In the genomic region with DNA sequence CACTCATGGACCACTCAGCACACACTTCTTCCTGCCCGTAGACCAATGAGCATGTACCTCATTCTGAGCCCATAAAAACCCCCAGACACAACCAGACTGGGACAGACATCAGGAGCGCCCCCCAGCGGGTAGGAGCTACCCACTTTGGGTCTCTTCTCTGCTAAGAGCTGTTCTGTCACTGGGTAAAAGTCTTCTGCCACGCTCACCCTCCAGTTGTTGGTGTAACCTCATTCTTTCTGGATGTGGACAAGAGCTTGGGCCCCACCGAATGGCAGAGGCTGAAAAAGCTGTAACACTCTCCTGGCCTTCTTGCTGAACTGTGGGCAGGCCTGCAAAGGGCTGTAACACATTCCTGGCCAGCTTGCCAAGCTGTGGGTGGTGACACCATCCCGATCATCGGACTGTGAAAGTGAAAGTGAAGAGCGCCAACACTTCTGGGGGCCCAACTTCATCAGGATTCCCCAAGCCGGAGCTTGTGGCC, we compare ENCODE assay signal across 12 cellular contexts.
DNase-seq lines count a peak whose midpoint lies in the region; ATAC-seq, FAIRE-seq and TF ChIP-seq lines count a peak whose summit lies in the region.
"Had no signal": no experiment of that assay in that cellular context is flagged by ENCODE, and none has a peak within 500 bp of the region (broad histone marks: within the 10 kb centered on the region; RNA-seq: fewer than 3 reads in every experiment).

No MANE protein-coding gene starts in this region.

- POLR2A ChIA-PET in GM12878 (lab: Charles Lee), result no interaction called here

- DNase-seq in GM12865 (ENCODE audit: low read depth) (peak; percentile 3), NCI-H460 (ENCODE audit: extremely low read depth, low read depth) (peak; percentile 36), GM12878 (ENCODE audit: low read depth, low spot score) (no peak), psoas muscle (peak; percentile 20 to 41), T-helper 17 cell (no peak), upper lobe of left lung (no peak), activated T-cell treated with anti-CD3 and anti-CD28 coated beads for 4 hours (no peak)
- DNase-seq in activated CD8-positive, alpha-beta memory T cell treated with anti-CD3 and anti-CD28 coated beads, Interleukin-2, amount 50 U/mL, for 48 hours, result no peak
- DNase-seq: activated CD4-positive, alpha-beta T cell treated with anti-CD3 and anti-CD28 coated beads for 4 hours; COR-L47; NCI-H187 treated with DMSO at 0.1 percent for 48 hours had no signal

- H3K4me1 ChIP-seq in GM12878 (ENCODE audit: control insufficient read depth, insufficient read depth, low read length) (no peaks in the 10 kb centered on the region), psoas muscle (no peaks in the 10 kb centered on the region), upper lobe of left lung (no peaks in the 10 kb centered on the region)

- intact Hi-C loops in GM12878 (cut with micrococcal nuclease; ENCODE audit: unreplicated experiment), result no loop called here
- intact Hi-C loops in psoas muscle (cut with DNase I), result no loop called here

- H3K9ac ChIP-seq in GM12878 (ENCODE audit: control insufficient read depth, insufficient read depth, low read length), result no peak overlapping the region

- H2AFZ ChIP-seq in GM12878 (ENCODE audit: control insufficient read depth, low read depth, low read length), result no peak overlapping the region

- no peaks in the 10 kb centered on the region for H3K4me1 Mint-ChIP-seq in T-helper 17 cell

- 31% methylated on average over 8 of the region's 9 CpGs for WGBS in GM12878 (ENCODE audit: insufficient coverage, insufficient replicate concordance, low lambda C conversion rate, missing lambda C conversion rate)
- 52 to 67% (median 54%) methylated on average over 9 of the region's 9 CpGs for WGBS in psoas muscle, 3 donors
- 76 to 89% methylated on average over 9 of the region's 9 CpGs for WGBS in upper lobe of left lung, 2 donors

- H3K4me3 ChIP-seq in GM12865 (ENCODE audit: low read depth, low read length) (no peak overlapping the region), GM12878 (no peak overlapping the region), psoas muscle (peak overlapping the region; percentile 59), upper lobe of left lung (no peak overlapping the region)

- H3K27me3 Mint-ChIP-seq in T-helper 17 cell, result no peaks in the 10 kb centered on the region

- TF ChIP-seq CTCF in GM12865 (IDR thresholded peaks at IDR 0.05; ENCODE audit: insufficient read depth, low read depth, low read length, missing control alignments) (no peak), GM12878 (IDR thresholded peaks at IDR 0.05 in 2 of 3, conservative IDR thresholded peaks at IDR 0.05 in 1 of 3; ENCODE audit: control insufficient read depth in 2 of 3, extremely low read depth in 1 of 3, insufficient read depth in 1 of 3, low read depth in 3 of 3, low read length in 3 of 3) (0 out of 6 replicates have a peak, but pooled peaks of 1 of the 3 experiments have one; percentile 5), psoas muscle (IDR thresholded peaks at IDR 0.05) (no peak), upper lobe of left lung (IDR thresholded peaks at IDR 0.05) (no peak)

- no peak overlapping the region for H3K4me2 ChIP-seq in GM12878 (ENCODE audit: control insufficient read depth, insufficient read depth)

- RAD21 ChIA-PET in GM12878 (lab: Charles Lee; ENCODE audit: unreplicated experiment), result interaction anchor here (0.5 kb wide), 1 partner anchor 38 kb away, joined by 3 read pairs; no protein-coding TSS in a partner anchor

- SMC1A ChIA-PET in GM12878 (lab: Charles Lee; ENCODE audit: uncharacterized antibody, unreplicated experiment), result interaction anchor here (0.7 kb wide), 1 partner anchor 309 kb away, joined by 3 read pairs; no protein-coding TSS in a partner anchor

- FAIRE-seq in GM12878 (lab: Jason Lieb, UNC), result no peak

- no peaks in the 10 kb centered on the region for H3K36me3 ChIP-seq in GM12878 (ENCODE audit: control insufficient read depth in 2 of 2, insufficient read depth in 2 of 2, low read length in 1 of 2)
- H3K36me3 ChIP-seq in psoas muscle (ENCODE audit: insufficient read depth in 1 of 2, low read depth in 1 of 2), result no peaks in the 10 kb centered on the region
- no peaks in the 10 kb centered on the region for H3K36me3 ChIP-seq in upper lobe of left lung

- TF ChIP-seq POLR2A in GM12878 (IDR thresholded peaks at IDR 0.05; ENCODE audit: low read depth, low read length) (no peak), upper lobe of left lung (IDR thresholded peaks at IDR 0.05) (no peak)

- no peaks in the 10 kb centered on the region for H3K27me3 ChIP-seq in GM12878 (replicated peaks in 1 of 2; ENCODE audit: control insufficient read depth in 2 of 2, insufficient read depth in 2 of 2, low read length in 1 of 2)
- no peaks in the 10 kb centered on the region for H3K27me3 ChIP-seq in psoas muscle (ENCODE audit: insufficient read depth in 3 of 3, low read length in 2 of 3)
- H3K27me3 ChIP-seq in upper lobe of left lung, result no peaks in the 10 kb centered on the region

- H4K20me1 ChIP-seq in GM12878 (ENCODE audit: control insufficient read depth, insufficient read depth), result no peaks in the 10 kb centered on the region

- no peak overlapping the region for H3K27ac Mint-ChIP-seq in T-helper 17 cell

- no peak overlapping the region for H3K4me3 Mint-ChIP-seq in T-helper 17 cell

- no peak overlapping the region for H3K27ac ChIP-seq in GM12878 (ENCODE audit: control insufficient read depth, insufficient read depth)
- no peak overlapping the region for H3K27ac ChIP-seq in psoas muscle
- H3K27ac ChIP-seq in upper lobe of left lung, result no peak overlapping the region
- H3K27ac ChIP-seq: epithelial cell of prostate had no signal

- no TSS peak for BruUV-seq in GM12878 (replicated peaks; lab: Mats Ljungman, UMichigan)

- ATAC-seq in GM12878, result peak; percentile 80
- ATAC-seq in psoas muscle, result peak; percentile 72 to 84 (median 78)
- no peak for ATAC-seq in T-helper 17 cell
- no peak for ATAC-seq in upper lobe of left lung (ENCODE audit: low FRiP score in 2 of 2)

- no peaks in the 10 kb centered on the region for H3K36me3 Mint-ChIP-seq in T-helper 17 cell (ENCODE audit: low read depth)

- no peak for TF ChIP-seq RAD21 in GM12878 (IDR thresholded peaks at IDR 0.05; ENCODE audit: insufficient read depth, low read depth, low read length)

- H3K9me3 ChIP-seq in GM12878 (replicated peaks; ENCODE audit: control insufficient read depth, insufficient read depth, low read length) (no peaks in the 10 kb centered on the region), psoas muscle (no peaks in the 10 kb centered on the region), T-helper 17 cell (ENCODE audit: control insufficient read depth, low read length, poor library complexity, severe bottlenecking) (peaks cover 2% of the 10 kb centered on the region), upper lobe of left lung (no peaks in the 10 kb centered on the region)

- in situ Hi-C loops in GM12878 (cut with MboI), result no loop called here

- no peaks in the 10 kb centered on the region for H3K79me2 ChIP-seq in GM12878 (ENCODE audit: control insufficient read depth, insufficient read depth, low read length)

- CTCF ChIA-PET in GM12878 (lab: Yijun Ruan, JAX), result interaction anchor here (0.6 to 0.7 kb wide), 2 partner anchors 166 to 228 kb away, joined by 3 read pairs; no protein-coding TSS in a partner anchor

- TF ChIP-seq EP300 in GM12878 (IDR thresholded peaks at IDR 0.05; ENCODE audit: borderline replicate concordance in 1 of 2, control insufficient read depth in 1 of 2, low read depth in 2 of 2, low read length in 2 of 2), result no peak
- no peak for TF ChIP-seq EP300 in upper lobe of left lung (IDR thresholded peaks at IDR 0.05)

TF ChIP-seq in GM12878, 131 proteins besides CTCF, POLR2A, EP300 and RAD21:
- TF ChIP-seq IKZF2 (IDR thresholded peaks at IDR 0.05) (no peak), LARP7 (IDR thresholded peaks at IDR 0.05) (no peak)
- TF ChIP-seq, protein P1, sequence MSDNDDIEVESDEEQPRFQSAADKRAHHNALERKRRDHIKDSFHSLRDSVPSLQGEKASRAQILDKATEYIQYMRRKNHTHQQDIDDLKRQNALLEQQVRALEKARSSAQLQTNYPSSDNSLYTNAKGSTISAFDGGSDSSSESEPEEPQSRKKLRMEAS (IDR thresholded peaks at IDR 0.05; ENCODE audit: low read depth, low read length), result no peak
- TF ChIP-seq, protein P2, sequence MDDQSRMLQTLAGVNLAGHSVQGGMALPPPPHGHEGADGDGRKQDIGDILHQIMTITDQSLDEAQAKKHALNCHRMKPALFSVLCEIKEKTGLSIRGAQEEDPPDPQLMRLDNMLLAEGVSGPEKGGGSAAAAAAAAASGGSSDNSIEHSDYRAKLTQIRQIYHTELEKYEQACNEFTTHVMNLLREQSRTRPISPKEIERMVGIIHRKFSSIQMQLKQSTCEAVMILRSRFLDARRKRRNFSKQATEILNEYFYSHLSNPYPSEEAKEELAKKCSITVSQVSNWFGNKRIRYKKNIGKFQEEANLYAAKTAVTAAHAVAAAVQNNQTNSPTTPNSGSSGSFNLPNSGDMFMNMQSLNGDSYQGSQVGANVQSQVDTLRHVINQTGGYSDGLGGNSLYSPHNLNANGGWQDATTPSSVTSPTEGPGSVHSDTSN (IDR thresholded peaks at IDR 0.05; ENCODE audit: insufficient replicate concordance, low read depth, low read length), result no peak

Comparison
In these comparisons a context has a peak if more than half of its experiments do, and no peak if none do; other contexts are left out.
1. DNase-seq: peak in GM12865 (single experiment), NCI-H460 (single experiment) and psoas muscle (2 of 2); none in GM12878 (single experiment), activated CD8-positive, alpha-beta memory T cell treated with anti-CD3 and anti-CD28 coated beads, Interleukin-2, amount 50 U/mL, for 48 hours (single experiment), T-helper 17 cell (0 of 3), upper lobe of left lung (0 of 2) and activated T-cell treated with anti-CD3 and anti-CD28 coated beads for 4 hours (single experiment).
2. ATAC-seq: peak in GM12878 (single experiment) and psoas muscle (4 of 4); none in T-helper 17 cell (single experiment) and upper lobe of left lung (0 of 2).